In genomic region chr11:73384127-73384441, GRCh38 we compare ENCODE assay signal across 13 cellular contexts. TPM values are rescaled to one million over a fixed set of nuclear protein-coding genes. Genes with fewer than 3 reads are reported as not detected.
DNase-seq lines count a peak whose midpoint lies in the region; ATAC-seq, FAIRE-seq and TF ChIP-seq lines count a peak whose summit lies in the region.
"Had no signal": no experiment of that assay in that cellular context is flagged by ENCODE, and none has a peak within 500 bp of the region (broad histone marks: within the 10 kb centered on the region; RNA-seq: fewer than 3 reads in every experiment).

No MANE protein-coding gene starts in this region.

- H3K4me3 Mint-ChIP-seq in activated naive CD4-positive, alpha-beta T cell treated with anti-CD3 and anti-CD28 coated beads, Interleukin-2, amount 50 U/mL, for 24 hours: peak overlapping the region; percentile 17
- H3K4me3 Mint-ChIP-seq in immature natural killer cell (peak overlapping the region in 1 of 5 donors; percentile 9), H9 (no peak overlapping the region)

- H3K9me2 ChIP-seq in SU-DHL-6 (replicated peaks; ENCODE audit: insufficient read depth, low read length): no peaks in the 10 kb centered on the region

- H3K23me2 ChIP-seq in H9 (ENCODE audit: insufficient read length, low read depth, low read length, poor library complexity, severe bottlenecking): no peaks in the 10 kb centered on the region

- H3F3A ChIP-seq in SU-DHL-6 (ENCODE audit: insufficient read depth): peaks cover 15% of the 10 kb centered on the region

- no peaks in the 10 kb centered on the region for H3K79me1 ChIP-seq in H9 (ENCODE audit: insufficient read depth, low read depth, low read length, poor library complexity, severe bottlenecking)

- no peaks in the 10 kb centered on the region for H3K9me3 Mint-ChIP-seq in activated naive CD4-positive, alpha-beta T cell treated with anti-CD3 and anti-CD28 coated beads, Interleukin-2, amount 50 U/mL, for 24 hours
- H3K9me3 Mint-ChIP-seq in immature natural killer cell (no peaks in the 10 kb centered on the region), H9 (no peaks in the 10 kb centered on the region)

- no peak overlapping the region for H2BK120ac ChIP-seq in H9 (ENCODE audit: low read depth, low read length, poor library complexity, severe bottlenecking)

- H4K91ac ChIP-seq in H9 (ENCODE audit: insufficient read length, low read depth, low read length): no peak overlapping the region

- peak overlapping the region; percentile 37 for H3K4me2 ChIP-seq in SU-DHL-6 (ENCODE audit: low read depth, low read length, poor library complexity, severe bottlenecking)
- no peak overlapping the region for H3K4me2 ChIP-seq in H9 (ENCODE audit: insufficient read depth, insufficient read length, low read length)

- no peak overlapping the region for H3K4me3 ChIP-seq in SU-DHL-6 (ENCODE audit: insufficient read depth, low read length, poor library complexity, severe bottlenecking)
- no peak overlapping the region for H3K4me3 ChIP-seq in tibial nerve
- H3K4me3 ChIP-seq in kidney (ENCODE audit: low read length in 2 of 2): no peak overlapping the region
- H3K4me3 ChIP-seq: MG63 had no signal

- no peak for ATAC-seq in HG03571 (IDR thresholded peaks at IDR 0.05; ENCODE audit: unreplicated experiment)

- no peak for TF ChIP-seq POLR2A in tibial nerve (IDR thresholded peaks at IDR 0.05)

- H2BK12ac ChIP-seq in H9 (ENCODE audit: insufficient read length, low read depth, low read length): no peak overlapping the region

- H2BK20ac ChIP-seq in H9 (ENCODE audit: low read depth, low read length, poor library complexity, severe bottlenecking): no peak overlapping the region

- H3K27ac Mint-ChIP-seq in activated naive CD4-positive, alpha-beta T cell treated with anti-CD3 and anti-CD28 coated beads, Interleukin-2, amount 50 U/mL, for 24 hours: no peak overlapping the region
- H3K27ac Mint-ChIP-seq in immature natural killer cell: peak overlapping the region in 5 of 6 donors; percentile 21 to 83 (median 80)
- no peak overlapping the region for H3K27ac Mint-ChIP-seq in H9

- H3K36me3 ChIP-seq in SU-DHL-6 (ENCODE audit: low read length) (no peaks in the 10 kb centered on the region), tibial nerve (no peaks in the 10 kb centered on the region), kidney (ENCODE audit: control insufficient read depth in 1 of 2, insufficient read depth in 2 of 2, low read length in 2 of 2) (no peaks in the 10 kb centered on the region)
- H3K36me3 ChIP-seq: MG63 had no signal

- H3K27me3 ChIP-seq in SU-DHL-6 (ENCODE audit: low read length): no peaks in the 10 kb centered on the region
- no peaks in the 10 kb centered on the region for H3K27me3 ChIP-seq in tibial nerve
- H3K27me3 ChIP-seq in H9 (ENCODE audit: insufficient read depth, low read length): no peaks in the 10 kb centered on the region
- H3K27me3 ChIP-seq: MG63 had no signal

- peak overlapping the region; percentile 27; the same call in 1 of the 2 replicates for H3K9ac ChIP-seq in SU-DHL-6 (ENCODE audit: low read length)
- H3K9ac ChIP-seq in H9 (ENCODE audit: extremely low read depth, insufficient read length, low read length): no peak overlapping the region
- H3K9ac ChIP-seq in kidney (ENCODE audit: low read length in 2 of 2): no peak overlapping the region
- H3K9ac ChIP-seq: parathyroid adenoma had no signal

- intact Hi-C loops in kidney (cut with DNase I): no loop called here

- H4K20me1 ChIP-seq in SU-DHL-6 (ENCODE audit: low read depth, low read length) (no peaks in the 10 kb centered on the region; the same call in 1 of the 2 replicates), H9 (ENCODE audit: control insufficient read depth, insufficient read depth, insufficient read length) (no peaks in the 10 kb centered on the region)

- no peak overlapping the region for H3T11ph ChIP-seq in H9 (ENCODE audit: low read length)

- H4K8ac ChIP-seq in H9 (replicated peaks; ENCODE audit: insufficient read length, low read depth, low read length): no peak overlapping the region

- no peak overlapping the region for H2AFZ ChIP-seq in SU-DHL-6 (ENCODE audit: low read depth, low read length, severe bottlenecking)
- H2AFZ ChIP-seq in H9 (ENCODE audit: low read length): no peak overlapping the region
- H2AFZ ChIP-seq: parathyroid adenoma had no signal

- no peak for DNase-seq in activated naive CD4-positive, alpha-beta T cell treated with Interleukin-2 at 50 U/mL for 16 hours
- DNase-seq in immature natural killer cell (no peak), tibial nerve (ENCODE audit: low spot score in 2 of 2) (no peak), H9 (no peak), kidney (no peak)
- DNase-seq: H7, hippocampal formation, MG63 had no signal

- H3K36me3 Mint-ChIP-seq in activated naive CD4-positive, alpha-beta T cell treated with anti-CD3 and anti-CD28 coated beads, Interleukin-2, amount 50 U/mL, for 24 hours: no peaks in the 10 kb centered on the region
- H3K36me3 Mint-ChIP-seq in immature natural killer cell: no peaks in the 10 kb centered on the region
- peaks cover 0 to 2% (median 0%) of the 10 kb centered on the region in 3 experiments; a peak in 1 of 7 replicates for H3K36me3 Mint-ChIP-seq in H9 (ENCODE audit: insufficient read depth in 1 of 3, low read depth in 3 of 3)
- H3K36me3 Mint-ChIP-seq: activated naive CD8-positive, alpha-beta T cell had no signal

- H3K79me2 ChIP-seq in SU-DHL-6 (ENCODE audit: insufficient read depth, low read length) (peaks cover 85% of the 10 kb centered on the region), H9 (ENCODE audit: insufficient read depth, low read length) (no peaks in the 10 kb centered on the region)
- H3K79me2 ChIP-seq: parathyroid adenoma had no signal

- H3K9me3 ChIP-seq in SU-DHL-6 (ENCODE audit: insufficient read depth, low read length) (no peaks in the 10 kb centered on the region), tibial nerve (no peaks in the 10 kb centered on the region), H9 (ENCODE audit: control insufficient read depth, low read depth, low read length) (no peaks in the 10 kb centered on the region), kidney (ENCODE audit: control insufficient read depth in 1 of 2, low read length in 2 of 2) (no peaks in the 10 kb centered on the region)
- H3K9me3 ChIP-seq: MG63 had no signal

- TF ChIP-seq EP300 in tibial nerve (IDR thresholded peaks at IDR 0.05): no peak

- WGBS in tibial nerve, 2 donors: 86 to 89% methylated on average over 5 to 7 of the region's 7 CpGs
- no CpG with 5 or more reads among the region's 7 CpGs for WGBS in H9 (ENCODE audit: extremely low coverage, insufficient read length, low lambda C conversion rate)

- no peak overlapping the region for H3K18ac ChIP-seq in H9 (ENCODE audit: insufficient read length, low read depth, low read length)

- H3K27ac ChIP-seq in SU-DHL-6 (ENCODE audit: low read depth, low read length): peak overlapping the region; percentile 74
- H3K27ac ChIP-seq in tibial nerve: peak overlapping the region in 3 of 4 donors; percentile 67 to 76 (median 71)
- H3K27ac ChIP-seq in H9 (ENCODE audit: insufficient read length, low read depth, low read length): no peak overlapping the region
- no peak overlapping the region for H3K27ac ChIP-seq in kidney (ENCODE audit: low read depth in 2 of 2, low read length in 2 of 2)
- H3K27ac ChIP-seq: parathyroid adenoma had no signal

- H3K4me1 ChIP-seq in tibial nerve: peaks cover 0 to 75% (median 56%) of the 10 kb centered on the region in 4 donors
- no peaks in the 10 kb centered on the region for H3K4me1 ChIP-seq in H9 (ENCODE audit: insufficient read depth, low read length)
- H3K4me1 ChIP-seq in kidney (ENCODE audit: control insufficient read depth in 1 of 2, insufficient read depth in 1 of 2, low read depth in 1 of 2, low read length in 2 of 2): peaks cover 4 to 12% of the 10 kb centered on the region in 2 donors

- no peak overlapping the region for H3K14ac ChIP-seq in H9 (ENCODE audit: insufficient read depth, low read length)

- H2BK5ac ChIP-seq in H9 (ENCODE audit: insufficient read length, low read length): no peak overlapping the region

- no peak overlapping the region for H4K5ac ChIP-seq in H9 (ENCODE audit: insufficient read length, low read depth, low read length)

- no peak overlapping the region for H2AK5ac ChIP-seq in H9 (ENCODE audit: insufficient read length, low read length)

- no peak overlapping the region for H2BK15ac ChIP-seq in H9 (ENCODE audit: low read depth, low read length)

- H3K56ac ChIP-seq in H9 (ENCODE audit: insufficient read length, low read depth, low read length): no peak overlapping the region

- no peaks in the 10 kb centered on the region for H3K27me3 Mint-ChIP-seq in activated naive CD4-positive, alpha-beta T cell treated with anti-CD3 and anti-CD28 coated beads, Interleukin-2, amount 50 U/mL, for 24 hours
- peaks cover 25 to 49% (median 37%) of the 10 kb centered on the region in 3 donors for H3K27me3 Mint-ChIP-seq in immature natural killer cell (ENCODE audit: low read depth in 3 of 3)
- no peaks in the 10 kb centered on the region; the same call in 1 of the 2 replicates for H3K27me3 Mint-ChIP-seq in H9 (ENCODE audit: low read depth)
- H3K27me3 Mint-ChIP-seq: activated naive CD8-positive, alpha-beta T cell had no signal

- TF ChIP-seq CTCF in SU-DHL-6 (IDR thresholded peaks at IDR 0.05; ENCODE audit: insufficient read depth, low read length, poor library complexity, severe bottlenecking): no peak
- TF ChIP-seq CTCF in tibial nerve (IDR thresholded peaks at IDR 0.05): no peak
- TF ChIP-seq CTCF in H9 (conservative IDR thresholded peaks at IDR 0.05): no peak
- no peak for TF ChIP-seq CTCF in kidney (IDR thresholded peaks at IDR 0.05; ENCODE audit: borderline replicate concordance, extremely low read depth, insufficient read depth)

- peaks cover 72% of the 10 kb centered on the region for H3K4me1 Mint-ChIP-seq in activated naive CD4-positive, alpha-beta T cell treated with anti-CD3 and anti-CD28 coated beads, Interleukin-2, amount 50 U/mL, for 24 hours
- peaks cover 45 to 58% of the 10 kb centered on the region in 2 donors for H3K4me1 Mint-ChIP-seq in immature natural killer cell
- H3K4me1 Mint-ChIP-seq in H9: peaks cover 24 to 41% of the 10 kb centered on the region in 2 experiments

- H3K4ac ChIP-seq in H9 (ENCODE audit: low read depth, low read length): no peak overlapping the region

- no peak overlapping the region for H3K23ac ChIP-seq in H9 (ENCODE audit: insufficient read length, low read depth, low read length)

- no peak for FAIRE-seq in kidney (lab: Jason Lieb, UNC)

RNA-seq across cellular contexts. Expression of gene RELT, which starts 7.9 kb away (rescaled TPM):
- polyA plus RNA-seq in immature natural killer cell: 1 to 10 TPM; 2.8 to 5.4 (median 3.6) TPM
- 1 to 10 TPM; 2.4 to 6.0 (median 2.5) TPM for total RNA-seq in tibial nerve
- 10.2 TPM in 2 replicates for total RNA-seq in H9 (2021)
- total RNA-seq in kidney: 8.7 TPM
- 1.0 TPM for polyA plus RNA-seq in kidney (ENCODE audit: insufficient read depth, low read depth, low replicate concordance)

Comparison
In these comparisons a context has a peak if more than half of its experiments do, and no peak if none do; other contexts are left out.
1. H3K27ac Mint-ChIP-seq: peak in immature natural killer cell (5 of 6); none in activated naive CD4-positive, alpha-beta T cell treated with anti-CD3 and anti-CD28 coated beads, Interleukin-2, amount 50 U/mL, for 24 hours (single experiment) and H9 (0 of 3).
2. H3K27ac ChIP-seq: peak in SU-DHL-6 (single experiment) and tibial nerve (3 of 4); none in H9 (single experiment) and kidney (0 of 2).